1 cellular context compared by ENCODE assay signal in the genomic region with DNA sequence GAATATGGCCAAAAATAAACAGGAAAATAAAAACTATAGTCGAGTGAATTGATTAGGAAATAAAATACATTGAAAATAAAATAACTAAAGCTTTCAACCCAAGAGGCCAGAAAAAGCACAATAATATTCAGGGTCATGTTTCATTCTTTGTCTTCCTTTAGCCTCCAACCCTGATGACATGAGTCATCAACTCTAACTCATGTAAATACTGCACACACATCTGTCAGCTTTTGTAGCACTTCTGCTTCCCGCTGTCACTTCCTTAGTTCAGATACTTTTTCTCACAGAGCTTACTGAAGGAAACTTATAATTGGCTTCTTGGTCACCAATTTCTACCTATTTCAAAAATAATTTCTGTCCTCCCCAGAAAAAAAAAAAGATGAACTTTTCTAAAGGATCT.
A peak's percentile ranks its signal among the peaks of the same experiment; 100 is the strongest.
TF ChIP-seq lines count a peak whose summit lies in the region.

No MANE protein-coding gene starts in this region.

TF ChIP-seq in HEK293, 187 proteins besides CTCF, POLR2A, EP300 and RAD21 (continued from another document):
- TF ChIP-seq, protein P1, sequence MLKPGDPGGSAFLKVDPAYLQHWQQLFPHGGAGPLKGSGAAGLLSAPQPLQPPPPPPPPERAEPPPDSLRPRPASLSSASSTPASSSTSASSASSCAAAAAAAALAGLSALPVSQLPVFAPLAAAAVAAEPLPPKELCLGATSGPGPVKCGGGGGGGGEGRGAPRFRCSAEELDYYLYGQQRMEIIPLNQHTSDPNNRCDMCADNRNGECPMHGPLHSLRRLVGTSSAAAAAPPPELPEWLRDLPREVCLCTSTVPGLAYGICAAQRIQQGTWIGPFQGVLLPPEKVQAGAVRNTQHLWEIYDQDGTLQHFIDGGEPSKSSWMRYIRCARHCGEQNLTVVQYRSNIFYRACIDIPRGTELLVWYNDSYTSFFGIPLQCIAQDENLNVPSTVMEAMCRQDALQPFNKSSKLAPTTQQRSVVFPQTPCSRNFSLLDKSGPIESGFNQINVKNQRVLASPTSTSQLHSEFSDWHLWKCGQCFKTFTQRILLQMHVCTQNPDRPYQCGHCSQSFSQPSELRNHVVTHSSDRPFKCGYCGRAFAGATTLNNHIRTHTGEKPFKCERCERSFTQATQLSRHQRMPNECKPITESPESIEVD (tag by site-specific recombination; IDR thresholded peaks at IDR 0.05): peak; percentile 48; the same call in 1 of the 2 replicates
TF ChIP-seq in HEK293: peak in this region for 3.
